Comparison of ENCODE assay signal across 37 cellular contexts in the genomic region with DNA sequence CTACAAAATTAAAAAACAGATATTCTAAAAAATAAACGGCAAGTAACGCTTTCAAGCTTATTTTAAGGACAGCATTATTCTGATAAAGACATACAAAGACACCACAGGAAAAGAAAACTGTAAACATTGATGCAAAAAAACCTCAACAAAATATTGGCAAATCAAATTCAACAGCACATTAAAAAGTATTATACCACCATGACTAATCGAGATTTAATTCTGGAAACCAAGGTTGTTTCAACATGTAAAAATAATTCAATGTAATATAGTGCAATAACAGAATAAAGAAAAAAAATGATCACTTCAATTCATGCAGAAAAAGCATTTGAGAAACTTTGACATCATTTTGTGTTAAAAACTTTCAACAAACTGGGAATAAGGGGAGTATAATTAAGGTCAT.
"Had no signal": no experiment of that assay in that cellular context is flagged by ENCODE, and none has a peak within 500 bp of the region (broad histone marks: within the 10 kb centered on the region; RNA-seq: fewer than 3 reads in every experiment).

No MANE protein-coding gene starts in this region.

- H3K36me3 ChIP-seq: adrenal gland, esophagus squamous epithelium, gastroesophageal sphincter, heart right ventricle, WERI-Rb-1 had no signal

- H3K4me3 ChIP-seq: adrenal gland, body of pancreas, esophagus squamous epithelium, gastroesophageal sphincter, heart right ventricle had no signal

- H3K27me3 ChIP-seq: adrenal gland, body of pancreas, esophagus squamous epithelium, gastroesophageal sphincter, heart right ventricle had no signal

- H3K27ac ChIP-seq: adrenal gland, body of pancreas, esophagus squamous epithelium, gastroesophageal sphincter, heart right ventricle, WERI-Rb-1 had no signal

- FAIRE-seq: colon had no signal

- H3K9me3 ChIP-seq: adrenal gland, body of pancreas, gastroesophageal sphincter had no signal

- ATAC-seq: activated CD4-positive, alpha-beta T cell treated with anti-CD3 and anti-CD28 coated beads for 36 hours; activated CD8-positive, alpha-beta memory T cell treated with anti-CD3 and anti-CD28 coated beads, Interleukin-2, amount 10 ng/mL, durations not matched to agents 7 days and 5 days; activated CD8-positive, alpha-beta T cell treated with anti-CD3 and anti-CD28 coated beads, Interleukin-2, amount 10 ng/mL, durations not matched to agents 7 days and 5 days; activated naive CD8-positive, alpha-beta T cell treated with anti-CD3 and anti-CD28 coated beads, Interleukin-2, amount 50 U/mL, for 24 hours; body of pancreas; effector memory CD8-positive, alpha-beta T cell; gastroesophageal sphincter; heart right ventricle; T-helper 17 cell had no signal

- H3K9me3 Mint-ChIP-seq: activated naive CD4-positive, alpha-beta T cell treated with anti-CD3 and anti-CD28 coated beads, Interleukin-2, amount 50 U/mL, for 24 hours had no signal

- DNase-seq: activated CD4-positive, alpha-beta memory T cell treated with anti-CD3 and anti-CD28 coated beads for 36 hours; activated CD4-positive, alpha-beta T cell treated with anti-CD3 and anti-CD28 coated beads for 36 hours; activated CD4-positive, alpha-beta T cell treated with anti-CD3 and anti-CD28 coated beads, Interleukin-2, amount 10 ng/mL, durations not matched to agents 24 days and 14 days; activated CD4-positive, CD25-positive, alpha-beta regulatory T cell; activated CD4-positive, CD25-positive, alpha-beta regulatory T cell treated with anti-CD3 and anti-CD28 coated beads, Interleukin-2, amount 50 U/mL, for 72 hours; activated CD8-positive, alpha-beta memory T cell treated with anti-CD3 and anti-CD28 coated beads, Interleukin-2, amount 10 ng/mL, durations not matched to agents 7 days and 5 days; activated CD8-positive, alpha-beta memory T cell treated with anti-CD3 and anti-CD28 coated beads, Interleukin-2, amount 50 U/mL, for 4 hours; activated CD8-positive, alpha-beta T cell treated with anti-CD3 and anti-CD28 coated beads, Interleukin-2, amount 10 ng/mL, durations not matched to agents 7 days and 5 days; activated effector memory CD4-positive, alpha-beta T cell treated with anti-CD3 and anti-CD28 coated beads, Interleukin-2, amount 50 U/mL, for 16 hours; activated naive CD4-positive, alpha-beta T cell treated with anti-CD3 and anti-CD28 coated beads for 36 hours; activated naive CD8-positive, alpha-beta T cell treated with anti-CD3 and anti-CD28 coated beads for 36 hours; activated naive CD8-positive, alpha-beta T cell treated with anti-CD3 and anti-CD28 coated beads, Interleukin-2, amount 50 U/mL, for 24 hours; activated T-cell treated with anti-CD3 and anti-CD28 coated beads, Interleukin-2, amount 50 U/mL, for 1 hour; activated T-cell treated with anti-CD3 and anti-CD28 coated beads, Interleukin-2, amount 50 U/mL, for 48 hours; adrenal gland; amygdala; aorta; body of pancreas; caudate nucleus; cortex of kidney; dermis blood vessel endothelial cell; effector CD4-positive, alpha-beta T cell; effector memory CD8-positive, alpha-beta T cell; erythroblast; esophagus squamous epithelium; foreskin melanocyte; heart right ventricle; T-helper 1 cell; T-helper 17 cell; T1000; WERI-Rb-1 had no signal

- H3K27me3 Mint-ChIP-seq: activated CD4-positive, alpha-beta memory T cell treated with anti-CD3 and anti-CD28 coated beads for 36 hours; activated CD4-positive, alpha-beta T cell treated with anti-CD3 and anti-CD28 coated beads for 36 hours; activated CD4-positive, alpha-beta T cell treated with anti-CD3 and anti-CD28 coated beads, Interleukin-2, amount 10 ng/mL, durations not matched to agents 24 days and 14 days; activated CD8-positive, alpha-beta memory T cell treated with anti-CD3 and anti-CD28 coated beads, Interleukin-2, amount 10 ng/mL, durations not matched to agents 7 days and 5 days; activated naive CD4-positive, alpha-beta T cell treated with anti-CD3 and anti-CD28 coated beads, Interleukin-2, amount 50 U/mL, for 24 hours; activated naive CD8-positive, alpha-beta T cell treated with anti-CD3 and anti-CD28 coated beads for 36 hours; activated naive CD8-positive, alpha-beta T cell treated with anti-CD3 and anti-CD28 coated beads, Interleukin-2, amount 50 U/mL, for 24 hours; effector memory CD8-positive, alpha-beta T cell; T-helper 17 cell had no signal

- H3K27ac Mint-ChIP-seq: activated CD4-positive, alpha-beta memory T cell treated with anti-CD3 and anti-CD28 coated beads for 36 hours; activated CD4-positive, alpha-beta T cell treated with anti-CD3 and anti-CD28 coated beads for 36 hours; activated CD4-positive, alpha-beta T cell treated with anti-CD3 and anti-CD28 coated beads, Interleukin-2, amount 10 ng/mL, durations not matched to agents 24 days and 14 days; activated CD8-positive, alpha-beta memory T cell treated with anti-CD3 and anti-CD28 coated beads, Interleukin-2, amount 10 ng/mL, durations not matched to agents 7 days and 5 days; activated CD8-positive, alpha-beta T cell treated with anti-CD3 and anti-CD28 coated beads, Interleukin-2, amount 10 ng/mL, durations not matched to agents 7 days and 5 days; activated naive CD4-positive, alpha-beta T cell treated with anti-CD3 and anti-CD28 coated beads for 36 hours; activated naive CD4-positive, alpha-beta T cell treated with anti-CD3 and anti-CD28 coated beads, Interleukin-2, amount 50 U/mL, for 24 hours; activated naive CD8-positive, alpha-beta T cell treated with anti-CD3 and anti-CD28 coated beads for 36 hours; activated naive CD8-positive, alpha-beta T cell treated with anti-CD3 and anti-CD28 coated beads, Interleukin-2, amount 50 U/mL, for 24 hours; activated T-helper 1 cell treated with anti-CD3 and anti-CD28 coated beads, Interleukin-12 subunit alpha, Interleukin-12 subunit beta, Interleukin-2, Interleukin-4 antibody, amounts not matched to agents 30 ng/mL and 10 ng/mL and 1 ng/mL, durations not matched to agents 14 hours and 24 hours and 36 hours; activated T-helper 2 cell treated with anti-CD3 and anti-CD28 coated beads, Interferon-gamma antibody, Interleukin-2, Interleukin-4, amounts not matched to agents 10 μg/mL and 5 μg/mL and 100 μg/mL, durations not matched to agents 14 hours and 24 hours and 36 hours; effector memory CD8-positive, alpha-beta T cell; T-helper 17 cell; T-helper 2 cell treated with Interferon-gamma antibody and Interleukin-4, amounts not matched to agents 5 μg/mL and 100 μg/mL, for 36 hours had no signal

- H3K4me3 Mint-ChIP-seq: activated CD4-positive, alpha-beta memory T cell treated with anti-CD3 and anti-CD28 coated beads for 36 hours; activated CD4-positive, alpha-beta T cell treated with anti-CD3 and anti-CD28 coated beads for 36 hours; activated CD4-positive, alpha-beta T cell treated with anti-CD3 and anti-CD28 coated beads, Interleukin-2, amount 10 ng/mL, durations not matched to agents 24 days and 14 days; activated CD8-positive, alpha-beta memory T cell treated with anti-CD3 and anti-CD28 coated beads, Interleukin-2, amount 10 ng/mL, durations not matched to agents 7 days and 5 days; activated CD8-positive, alpha-beta T cell treated with anti-CD3 and anti-CD28 coated beads, Interleukin-2, amount 10 ng/mL, durations not matched to agents 7 days and 5 days; activated naive CD4-positive, alpha-beta T cell treated with anti-CD3 and anti-CD28 coated beads for 36 hours; activated naive CD4-positive, alpha-beta T cell treated with anti-CD3 and anti-CD28 coated beads, Interleukin-2, amount 50 U/mL, for 24 hours; activated naive CD8-positive, alpha-beta T cell treated with anti-CD3 and anti-CD28 coated beads for 36 hours; activated naive CD8-positive, alpha-beta T cell treated with anti-CD3 and anti-CD28 coated beads, Interleukin-2, amount 50 U/mL, for 24 hours; activated T-helper 1 cell treated with anti-CD3 and anti-CD28 coated beads, Interleukin-12 subunit alpha, Interleukin-12 subunit beta, Interleukin-2, Interleukin-4 antibody, amounts not matched to agents 30 ng/mL and 10 ng/mL and 1 ng/mL, durations not matched to agents 14 hours and 24 hours and 36 hours; effector memory CD8-positive, alpha-beta T cell; T-helper 17 cell; T-helper 2 cell treated with Interferon-gamma antibody and Interleukin-4, amounts not matched to agents 5 μg/mL and 100 μg/mL, for 36 hours had no signal

- H3K4me1 ChIP-seq: adrenal gland, body of pancreas, esophagus squamous epithelium, gastroesophageal sphincter, heart right ventricle had no signal

- H3K36me3 Mint-ChIP-seq: activated CD4-positive, alpha-beta memory T cell treated with anti-CD3 and anti-CD28 coated beads for 36 hours; activated CD8-positive, alpha-beta memory T cell treated with anti-CD3 and anti-CD28 coated beads, Interleukin-2, amount 10 ng/mL, durations not matched to agents 7 days and 5 days; activated naive CD4-positive, alpha-beta T cell treated with anti-CD3 and anti-CD28 coated beads, Interleukin-2, amount 50 U/mL, for 24 hours; activated naive CD8-positive, alpha-beta T cell treated with anti-CD3 and anti-CD28 coated beads for 36 hours had no signal

- H3K4me1 Mint-ChIP-seq: activated CD4-positive, alpha-beta T cell treated with anti-CD3 and anti-CD28 coated beads for 36 hours; activated CD4-positive, alpha-beta T cell treated with anti-CD3 and anti-CD28 coated beads, Interleukin-2, amount 10 ng/mL, durations not matched to agents 24 days and 14 days; activated CD8-positive, alpha-beta memory T cell treated with anti-CD3 and anti-CD28 coated beads, Interleukin-2, amount 10 ng/mL, durations not matched to agents 7 days and 5 days; activated naive CD4-positive, alpha-beta T cell treated with anti-CD3 and anti-CD28 coated beads, Interleukin-2, amount 50 U/mL, for 24 hours; activated naive CD8-positive, alpha-beta T cell treated with anti-CD3 and anti-CD28 coated beads for 36 hours; activated naive CD8-positive, alpha-beta T cell treated with anti-CD3 and anti-CD28 coated beads, Interleukin-2, amount 50 U/mL, for 24 hours; T-helper 17 cell had no signal
